In the genomic region with DNA sequence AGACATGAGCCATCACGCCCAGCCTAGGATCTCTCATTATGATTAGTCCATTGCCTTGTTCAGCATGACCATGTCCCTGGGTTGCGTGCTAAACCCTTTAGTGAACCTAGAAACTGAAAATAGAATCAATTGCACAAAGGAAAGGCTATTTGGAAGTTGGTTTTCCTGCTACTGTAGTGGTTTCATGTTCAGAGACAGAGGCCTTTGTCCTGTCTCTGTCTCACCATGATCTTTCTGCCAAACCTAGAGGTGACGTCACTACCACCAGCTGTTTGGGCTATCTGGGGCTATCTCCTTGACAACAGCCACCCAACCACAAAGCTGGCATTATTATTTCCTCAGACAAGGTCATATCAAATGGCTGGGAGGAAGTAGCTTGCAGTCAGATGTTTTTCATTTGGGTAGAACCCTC, we compare ENCODE assay signal across 9 cellular contexts. TPM values are rescaled to one million over a fixed set of nuclear protein-coding genes. Genes with fewer than 3 reads are reported as not detected.
DNase-seq lines count a peak whose midpoint lies in the region; ATAC-seq lines count a peak whose summit lies in the region.
"Had no signal": no experiment of that assay in that cellular context is flagged by ENCODE, and none has a peak within 500 bp of the region (broad histone marks: within the 10 kb centered on the region; RNA-seq: fewer than 3 reads in every experiment).

No MANE protein-coding gene starts in this region.

- POLR2A ChIA-PET in activated CD4-positive, alpha-beta T cell treated with anti-CD3 and anti-CD28 coated beads, Interleukin-2, amount 10 ng/mL, durations not matched to agents 7 days and 5 days (lab: Charles Lee), result no interaction called here

- H3K4me1 Mint-ChIP-seq in activated CD4-positive, alpha-beta T cell treated with anti-CD3 and anti-CD28 coated beads, Interleukin-2, amount 10 ng/mL, durations not matched to agents 7 days and 5 days, result peaks cover 40% of the 10 kb centered on the region
- H3K4me1 Mint-ChIP-seq in activated T-helper 2 cell treated with anti-CD3 and anti-CD28 coated beads, Interferon-gamma antibody, Interleukin-2, Interleukin-4, amounts not matched to agents 10 μg/mL and 5 μg/mL and 100 μg/mL, durations not matched to agents 14 hours and 24 hours and 36 hours (ENCODE audit: low read depth), result peaks cover 17% of the 10 kb centered on the region

- peak; percentile 57 for DNase-seq in activated CD4-positive, alpha-beta T cell treated with anti-CD3 and anti-CD28 coated beads, Interleukin-2, amount 10 ng/mL, durations not matched to agents 7 days and 5 days
- no peak for DNase-seq in activated CD4-positive, alpha-beta T cell treated with anti-CD3 and anti-CD28 coated beads, Interleukin-2, amount 50 U/mL, for 48 hours
- DNase-seq in NCI-H2171 treated with DMSO at 0.1 percent for 48 hours (lab: John Stamatoyannopoulos, UW) (peak; percentile 84), left ventricle myocardium superior (no peak)
- DNase-seq in activated T-helper 2 cell treated with anti-CD3 and anti-CD28 coated beads, Interferon-gamma antibody, Interleukin-2, Interleukin-4, amounts not matched to agents 10 μg/mL and 5 μg/mL and 100 μg/mL, durations not matched to agents 14 hours and 24 hours and 36 hours (ENCODE audit: low spot score), result peak; percentile 18
- DNase-seq in stimulated activated CD8-positive, alpha-beta memory T cell treated with anti-CD3 and anti-CD28 coated beads, Interleukin-4, amount 100 ng/mL, for 48 hours, result peak; percentile 34

- H3K36me3 Mint-ChIP-seq in activated CD4-positive, alpha-beta T cell treated with anti-CD3 and anti-CD28 coated beads, Interleukin-2, amount 10 ng/mL, durations not matched to agents 7 days and 5 days (ENCODE audit: low read depth), result peaks cover 22% of the 10 kb centered on the region
- H3K36me3 Mint-ChIP-seq in activated T-helper 2 cell treated with anti-CD3 and anti-CD28 coated beads, Interferon-gamma antibody, Interleukin-2, Interleukin-4, amounts not matched to agents 10 μg/mL and 5 μg/mL and 100 μg/mL, durations not matched to agents 14 hours and 24 hours and 36 hours (ENCODE audit: low read depth), result peaks cover 9% of the 10 kb centered on the region

- peaks cover 9% of the 10 kb centered on the region for H3K9me3 Mint-ChIP-seq in activated CD4-positive, alpha-beta T cell treated with anti-CD3 and anti-CD28 coated beads, Interleukin-2, amount 10 ng/mL, durations not matched to agents 7 days and 5 days
- H3K9me3 Mint-ChIP-seq in activated T-helper 2 cell treated with anti-CD3 and anti-CD28 coated beads, Interferon-gamma antibody, Interleukin-2, Interleukin-4, amounts not matched to agents 10 μg/mL and 5 μg/mL and 100 μg/mL, durations not matched to agents 14 hours and 24 hours and 36 hours, result peaks cover 8% of the 10 kb centered on the region
- H3K9me3 Mint-ChIP-seq: dendritic cell treated with granulocyte-macrophage colony-stimulating factor and Interleukin-4, amounts not matched to agents 40 ng/mL and 50 ng/mL, for 4 days had no signal

- H3K27ac Mint-ChIP-seq in activated CD4-positive, alpha-beta T cell treated with anti-CD3 and anti-CD28 coated beads, Interleukin-2, amount 10 ng/mL, durations not matched to agents 7 days and 5 days, result no peak overlapping the region
- H3K27ac Mint-ChIP-seq in activated T-helper 2 cell treated with anti-CD3 and anti-CD28 coated beads, Interferon-gamma antibody, Interleukin-2, Interleukin-4, amounts not matched to agents 10 μg/mL and 5 μg/mL and 100 μg/mL, durations not matched to agents 14 hours and 24 hours and 36 hours, result no peak overlapping the region

- H3K4me3 Mint-ChIP-seq in activated CD4-positive, alpha-beta T cell treated with anti-CD3 and anti-CD28 coated beads, Interleukin-2, amount 10 ng/mL, durations not matched to agents 7 days and 5 days, result no peak overlapping the region
- no peak overlapping the region for H3K4me3 Mint-ChIP-seq in activated T-helper 2 cell treated with anti-CD3 and anti-CD28 coated beads, Interferon-gamma antibody, Interleukin-2, Interleukin-4, amounts not matched to agents 10 μg/mL and 5 μg/mL and 100 μg/mL, durations not matched to agents 14 hours and 24 hours and 36 hours (ENCODE audit: low read depth)
- H3K4me3 Mint-ChIP-seq: dendritic cell treated with granulocyte-macrophage colony-stimulating factor and Interleukin-4, amounts not matched to agents 40 ng/mL and 50 ng/mL, for 4 days had no signal

- CTCF ChIA-PET in activated CD4-positive, alpha-beta T cell treated with anti-CD3 and anti-CD28 coated beads, Interleukin-2, amount 10 ng/mL, durations not matched to agents 7 days and 5 days (lab: Charles Lee), result interaction anchor here (0.6 kb wide), 2 partner anchors 38 to 883 kb away, joined by 3 to 5 read pairs; no protein-coding TSS in a partner anchor

- H3K27me3 Mint-ChIP-seq in activated CD4-positive, alpha-beta T cell treated with anti-CD3 and anti-CD28 coated beads, Interleukin-2, amount 10 ng/mL, durations not matched to agents 7 days and 5 days, result peaks cover 3% of the 10 kb centered on the region
- peaks cover 7% of the 10 kb centered on the region for H3K27me3 Mint-ChIP-seq in activated T-helper 2 cell treated with anti-CD3 and anti-CD28 coated beads, Interferon-gamma antibody, Interleukin-2, Interleukin-4, amounts not matched to agents 10 μg/mL and 5 μg/mL and 100 μg/mL, durations not matched to agents 14 hours and 24 hours and 36 hours (ENCODE audit: low read depth)
- H3K27me3 Mint-ChIP-seq: dendritic cell treated with granulocyte-macrophage colony-stimulating factor and Interleukin-4, amounts not matched to agents 40 ng/mL and 50 ng/mL, for 4 days had no signal

- intact Hi-C loops in activated T-helper 2 cell treated with anti-CD3 and anti-CD28 coated beads, Interferon-gamma antibody, Interleukin-2, Interleukin-4, amounts not matched to agents 10 μg/mL and 5 μg/mL and 100 μg/mL, durations not matched to agents 14 hours and 24 hours and 36 hours (cut with micrococcal nuclease), result no loop called here
- intact Hi-C loops in left ventricle myocardium superior (cut with micrococcal nuclease), result no loop called here

- peak; percentile 51 for ATAC-seq in HG02938 (IDR thresholded peaks at IDR 0.05; ENCODE audit: unreplicated experiment)
- peak; percentile 23 for ATAC-seq in left ventricle myocardium superior
- no peak for ATAC-seq in HG03025 (IDR thresholded peaks at IDR 0.05; ENCODE audit: low FRiP score, unreplicated experiment)

RNA-seq across cellular contexts. Expression of gene CDK5RAP2, which starts 4.0 kb away (rescaled TPM):
- total RNA-seq in activated CD4-positive, alpha-beta T cell treated with anti-CD3 and anti-CD28 coated beads, Interleukin-2, amount 10 ng/mL, durations not matched to agents 7 days and 5 days, result 100 to 1,000 TPM; 103 to 105 TPM
- total RNA-seq in activated T-helper 2 cell treated with anti-CD3 and anti-CD28 coated beads, Interferon-gamma antibody, Interleukin-2, Interleukin-4, amounts not matched to agents 10 μg/mL and 5 μg/mL and 100 μg/mL, durations not matched to agents 14 hours and 24 hours and 36 hours, result 59.8 and 60.7 TPM in 2 replicates
- total RNA-seq in left ventricle myocardium superior, result 83.6 TPM

Comparison
In these comparisons a context has a peak if more than half of its experiments do, and no peak if none do; other contexts are left out.
1. DNase-seq: peak in activated CD4-positive, alpha-beta T cell treated with anti-CD3 and anti-CD28 coated beads, Interleukin-2, amount 10 ng/mL, durations not matched to agents 7 days and 5 days (single experiment), NCI-H2171 treated with DMSO at 0.1 percent for 48 hours (single experiment), activated T-helper 2 cell treated with anti-CD3 and anti-CD28 coated beads, Interferon-gamma antibody, Interleukin-2, Interleukin-4, amounts not matched to agents 10 μg/mL and 5 μg/mL and 100 μg/mL, durations not matched to agents 14 hours and 24 hours and 36 hours (single experiment) and stimulated activated CD8-positive, alpha-beta memory T cell treated with anti-CD3 and anti-CD28 coated beads, Interleukin-4, amount 100 ng/mL, for 48 hours (single experiment); none in activated CD4-positive, alpha-beta T cell treated with anti-CD3 and anti-CD28 coated beads, Interleukin-2, amount 50 U/mL, for 48 hours (0 of 2) and left ventricle myocardium superior (single experiment).